28 cellular contexts compared by ENCODE assay signal in genomic region chr7:138525757-138526156, GRCh38.
"Had no signal": no experiment of that assay in that cellular context is flagged by ENCODE, and none has a peak within 500 bp of the region (broad histone marks: within the 10 kb centered on the region; RNA-seq: fewer than 3 reads in every experiment).

No MANE protein-coding gene starts in this region.

- H3K27ac ChIP-seq: hepatocyte, left ventricle myocardium inferior, lower lobe of right lung, pancreas, prostate gland, sigmoid colon, spleen, suprapubic skin, thoracic aorta, tibial artery, upper lobe of right lung had no signal

- H3K27me3 Mint-ChIP-seq: naive thymus-derived CD8-positive, alpha-beta T cell; stimulated activated naive CD8-positive, alpha-beta T cell treated with anti-CD3 and anti-CD28 coated beads, Interleukin-15, Interleukin-2, amounts not matched to agents 100 ng/mL and 50 ng/mL, for 24 hours had no signal

- H2AFZ ChIP-seq: hepatocyte had no signal

- DNase-seq: islet precursor cell; left ventricle myocardium inferior; lower lobe of right lung; mammary epithelial cell; mesenchymal stem cell; naive thymus-derived CD8-positive, alpha-beta T cell; nucleus accumbens; pancreas; posterior cingulate gyrus; retina; right cardiac atrium; sigmoid colon; small intestine; spleen; stimulated activated CD4-positive, alpha-beta T cell treated with anti-CD3 and anti-CD28 coated beads, Interleukin-4, amount 100 ng/mL, for 24 hours; stimulated activated naive CD4-positive, alpha-beta T cell; tibial artery; trophoblast cell; upper lobe of right lung had no signal

- H3K4me1 Mint-ChIP-seq: naive thymus-derived CD8-positive, alpha-beta T cell; nephron; neural crest cell; stimulated activated effector memory CD8-positive, alpha-beta T cell treated with anti-CD3 and anti-CD28 coated beads, Interleukin-12 subunit alpha, Interleukin-12 subunit beta, amount 100 ng/mL, for 72 hours had no signal

- H3K36me3 ChIP-seq: prostate gland had no signal

- H3K4me2 ChIP-seq: hepatocyte had no signal

- H3K4me1 ChIP-seq: left ventricle myocardium inferior, lower lobe of right lung, pancreas, prostate gland, sigmoid colon, spleen, suprapubic skin, tibial artery, upper lobe of right lung had no signal

- H3K4me3 Mint-ChIP-seq: naive thymus-derived CD8-positive, alpha-beta T cell; nephron; neural crest cell; stimulated activated effector memory CD8-positive, alpha-beta T cell treated with anti-CD3 and anti-CD28 coated beads, Interleukin-12 subunit alpha, Interleukin-12 subunit beta, amount 100 ng/mL, for 72 hours; stimulated activated naive CD8-positive, alpha-beta T cell treated with anti-CD3 and anti-CD28 coated beads, Interleukin-15, Interleukin-2, amounts not matched to agents 100 ng/mL and 50 ng/mL, for 24 hours had no signal

- H3K4me3 ChIP-seq: hepatocyte, left ventricle myocardium inferior, lower lobe of right lung, pancreas, prostate gland, sigmoid colon, spleen, suprapubic skin, thoracic aorta, tibial artery, upper lobe of right lung had no signal

- H3K27ac Mint-ChIP-seq: naive thymus-derived CD8-positive, alpha-beta T cell; nephron; stimulated activated effector memory CD8-positive, alpha-beta T cell treated with anti-CD3 and anti-CD28 coated beads, Interleukin-12 subunit alpha, Interleukin-12 subunit beta, amount 100 ng/mL, for 72 hours; stimulated activated naive CD8-positive, alpha-beta T cell treated with anti-CD3 and anti-CD28 coated beads, Interleukin-15, Interleukin-2, amounts not matched to agents 100 ng/mL and 50 ng/mL, for 24 hours had no signal

- H3K27me3 ChIP-seq: hepatocyte, pancreas, sigmoid colon, spleen, suprapubic skin, tibial artery, upper lobe of right lung had no signal

- ATAC-seq: lower lobe of right lung; naive thymus-derived CD8-positive, alpha-beta T cell; pancreas; right cardiac atrium; stimulated activated effector memory CD8-positive, alpha-beta T cell treated with anti-CD3 and anti-CD28 coated beads, Interleukin-12 subunit alpha, Interleukin-12 subunit beta, amount 100 ng/mL, for 72 hours; upper lobe of right lung had no signal

- FAIRE-seq: urothelium cell line had no signal
